In genomic region chr4:155787113-155787710, GRCh38 we compare ENCODE assay signal across 8 cellular contexts.
DNase-seq lines count a peak whose midpoint lies in the region; TF ChIP-seq lines count a peak whose summit lies in the region.

No MANE protein-coding gene starts in this region.

- in situ Hi-C loops in ACHN (cut with HindIII; ENCODE audit: low pct_ligation_motif_present, low pct_unique_long_range_greater_than_20kb, low sequenced_read_pairs), result loop anchor here (25.0 kb wide), 1 partner anchor 375 kb away; no protein-coding TSS in a partner anchor

- no peak overlapping the region for H3K4me3 ChIP-seq in GM12865 (ENCODE audit: low read depth, low read length)
- H3K4me3 ChIP-seq in HEK293 (ENCODE audit: low read depth, low read length), result no peak overlapping the region
- H3K4me3 ChIP-seq in LNCaP clone FGC (ENCODE audit: low read depth, low read length), result no peak overlapping the region
- peak overlapping the region; percentile 8 for H3K4me3 ChIP-seq in parathyroid adenoma (ENCODE audit: low read depth, low read length)

- no peaks in the 10 kb centered on the region for H3K79me2 ChIP-seq in parathyroid adenoma

- H3K27ac ChIP-seq in HEK293 (ENCODE audit: extremely low read depth, low read depth, low read length) (no peak overlapping the region), parathyroid adenoma (no peak overlapping the region)

- H3K36me3 ChIP-seq in HEK293 (ENCODE audit: control insufficient read depth in 2 of 2, insufficient read depth in 1 of 2, low read length in 2 of 2) (peaks cover 0 to 10% of the 10 kb centered on the region in 2 experiments; a peak in 2 of 3 replicates), parathyroid adenoma (ENCODE audit: control insufficient read depth, insufficient read depth, low read length) (no peaks in the 10 kb centered on the region)

- H3K27me3 ChIP-seq in parathyroid adenoma (ENCODE audit: control insufficient read depth, insufficient read depth, low read length), result no peaks in the 10 kb centered on the region

- H3K4me1 ChIP-seq in HEK293 (ENCODE audit: control insufficient read depth, insufficient read depth, low read length), result no peaks in the 10 kb centered on the region
- H3K4me1 ChIP-seq in parathyroid adenoma, result no peaks in the 10 kb centered on the region

- H3K9me3 ChIP-seq in HEK293 (ENCODE audit: control insufficient read depth, insufficient read depth, low read depth, low read length), result no peaks in the 10 kb centered on the region
- no peaks in the 10 kb centered on the region for H3K9me3 ChIP-seq in parathyroid adenoma (ENCODE audit: control insufficient read depth, low read length)

- POLR2A ChIA-PET in HEK293 (lab: Yijun Ruan, JAX), result no interaction called here

- H3K4me2 ChIP-seq in parathyroid adenoma (ENCODE audit: low read length), result peak overlapping the region; percentile 18

- H2AFZ ChIP-seq in parathyroid adenoma, result peak overlapping the region; percentile 50

- TF ChIP-seq CTCF in GM12865 (IDR thresholded peaks at IDR 0.05; ENCODE audit: insufficient read depth, low read depth, low read length, missing control alignments), result peak; percentile 90
- 0 out of 2 replicates have a peak, but pooled peaks have one; percentile 8 for TF ChIP-seq CTCF in HEK293 (tag by site-specific recombination; IDR thresholded peaks at IDR 0.05)
- peak; percentile 89 for TF ChIP-seq CTCF in LNCaP clone FGC (IDR thresholded peaks at IDR 0.05; ENCODE audit: control insufficient read depth, extremely low read depth, insufficient read depth)
- TF ChIP-seq CTCF in parathyroid adenoma (IDR thresholded peaks at IDR 0.05), result peak; percentile 59

- peak; percentile 73 for DNase-seq in ACHN
- DNase-seq in GM12865 (ENCODE audit: low read depth), result peak; percentile 79
- peak; percentile 44 for DNase-seq in LNCaP clone FGC (ENCODE audit: low read depth)
- peak; percentile 32 for DNase-seq in SKM-1 treated with dmso at 0.1 percent for 144 hours (lab: John Stamatoyannopoulos, UW; ENCODE audit: unreplicated experiment)
- DNase-seq in fibroblast of the conjunctiva (ENCODE audit: low read depth), result peak; percentile 42
- no peak for DNase-seq in stimulated activated CD4-positive, alpha-beta T cell treated with anti-CD3 and anti-CD28 coated beads, Interleukin-4, amount 100 ng/mL, for 1 hour

- H3K9ac ChIP-seq in parathyroid adenoma, result no peak overlapping the region

- CTCF ChIA-PET in HEK293 (lab: Yijun Ruan, JAX), result interaction anchor here (0.6 to 1.6 kb wide), 30 partner anchors 14 to 980 kb away, joined by 3 to 18 read pairs (median 4); no protein-coding TSS in a partner anchor

TF ChIP-seq in HEK293, 187 proteins besides CTCF, POLR2A, EP300 and RAD21:
- TF ChIP-seq ZNF404 (tag by site-specific recombination; IDR thresholded peaks at IDR 0.05), result no peak
- peak; percentile 36; the same call in 1 of the 2 replicates for TF ChIP-seq SCRT2 (tag by site-specific recombination; IDR thresholded peaks at IDR 0.05)
- TF ChIP-seq ZNF654 (tag by site-specific recombination; IDR thresholded peaks at IDR 0.05; ENCODE audit: low read depth), result peak; percentile 74
- no peak for TF ChIP-seq ZNF157 (tag by site-specific recombination; IDR thresholded peaks at IDR 0.05)
- no peak for TF ChIP-seq RBAK (tag by site-specific recombination; IDR thresholded peaks at IDR 0.05)
- no peak for TF ChIP-seq ZNF274 (IDR thresholded peaks at IDR 0.05; ENCODE audit: low read length)
- TF ChIP-seq ZNF274 (tag by site-specific recombination; IDR thresholded peaks at IDR 0.05; ENCODE audit: borderline replicate concordance), result no peak
- no peak for TF ChIP-seq ZNF292 (tag by site-specific recombination; IDR thresholded peaks at IDR 0.05; ENCODE audit: borderline replicate concordance, low read depth)
- TF ChIP-seq YY1 (tag by site-specific recombination; IDR thresholded peaks at IDR 0.05), result 0 out of 2 replicates have a peak, but pooled peaks have one; percentile 29
- TF ChIP-seq ZNF610 (tag by site-specific recombination; IDR thresholded peaks at IDR 0.05; ENCODE audit: borderline replicate concordance), result no peak

Comparison
In these comparisons a context has a peak if more than half of its experiments do, and no peak if none do; other contexts are left out.
1. CTCF ChIP-seq: peak in every context shown above with its lines; median percentile 90 in GM12865; 89 in LNCaP clone FGC; 59 in parathyroid adenoma; 8 in HEK293.